Comparison of ENCODE assay signal across 19 cellular contexts in genomic region chr10:42111661-42112330, GRCh38.
"Had no signal": no experiment of that assay in that cellular context is flagged by ENCODE, and none has a peak within 500 bp of the region (broad histone marks: within the 10 kb centered on the region; RNA-seq: fewer than 3 reads in every experiment).

No MANE protein-coding gene starts in this region.

- H3K27ac ChIP-seq: SJSA1, SK-N-MC had no signal

- FAIRE-seq: RCC 7860 had no signal

- H3K4me3 ChIP-seq: SJSA1, SK-N-MC had no signal

- DNase-seq: KBM-7, MV-4-11, NCI-H1048, NCI-H1105, NCI-H1417, NCI-H1436 treated with DMSO at 0.1 percent for 48 hours, NCI-H1694, NCI-H187 treated with DMSO at 0.1 percent for 48 hours, NCI-H2029 treated with DMSO at 0.1 percent for 48 hours, NCI-H2227 treated with DMSO at 0.1 percent for 48 hours, NCI-H524, NCI-H526 treated with DMSO at 0.1 percent for 48 hours, NCI-H748 treated with DMSO at 0.1 percent for 48 hours, Right ventricle myocardium superior, RPMI8226, SIG-M5 had no signal
